In genomic region chr2:173254659-173255058, GRCh38 we compare ENCODE assay signal across 21 cellular contexts.
A peak's percentile ranks its signal among the peaks of the same experiment; 100 is the strongest.
DNase-seq lines count a peak whose midpoint lies in the region; ATAC-seq, FAIRE-seq and TF ChIP-seq lines count a peak whose summit lies in the region.
"Had no signal": no experiment of that assay in that cellular context is flagged by ENCODE, and none has a peak within 500 bp of the region (broad histone marks: within the 10 kb centered on the region; RNA-seq: fewer than 3 reads in every experiment).

No MANE protein-coding gene starts in this region.

- H2AFZ ChIP-seq in K562 (ENCODE audit: low read depth, low read length) = no peak overlapping the region
- H2AFZ ChIP-seq in keratinocyte (ENCODE audit: control insufficient read depth, low read length) = no peak overlapping the region
- H2AFZ ChIP-seq: PC-9 had no signal

- H3K27ac Mint-ChIP-seq in HFFc6 = no peak overlapping the region
- H3K27ac Mint-ChIP-seq: B cell had no signal

- TF ChIP-seq POLR2A in K562 (conservative IDR thresholded peaks at IDR 0.05) = no peak

- no peak overlapping the region for H3K4me3 Mint-ChIP-seq in HFFc6
- H3K4me3 Mint-ChIP-seq: B cell had no signal

- peaks cover 8% of the 10 kb centered on the region; the same call in 1 of the 2 replicates for H3K36me3 Mint-ChIP-seq in HFFc6 (ENCODE audit: low read depth)

- H3K4me3 ChIP-seq in K562 (no peak overlapping the region), keratinocyte (ENCODE audit: control insufficient read depth in 2 of 3, extremely low read depth in 1 of 3, insufficient read depth in 2 of 3, low read depth in 1 of 3, low read length in 3 of 3) (no peak overlapping the region), left lung (no peak overlapping the region)
- H3K4me3 ChIP-seq: MG63, PC-9 had no signal

- TF ChIP-seq CTCF in HFFc6 (IDR thresholded peaks at IDR 0.05) (no peak), K562 (IDR thresholded peaks at IDR 0.05 in 2 of 3, conservative IDR thresholded peaks at IDR 0.05 in 1 of 3; ENCODE audit: insufficient read depth in 2 of 3, low read depth in 1 of 3, low read length in 3 of 3) (no peak), keratinocyte (optimal IDR thresholded peaks at IDR 0.05 in 1 of 3, IDR thresholded peaks at IDR 0.05 in 1 of 3, conservative IDR thresholded peaks at IDR 0.05 in 1 of 3; ENCODE audit: extremely low read depth in 1 of 3, insufficient read depth in 2 of 3, low read length in 3 of 3) (no peak), left lung (IDR thresholded peaks at IDR 0.05) (no peak)

- FAIRE-seq in K562 (lab: Jason Lieb, UNC) = no peak
- FAIRE-seq in keratinocyte (lab: Jason Lieb, UNC) = peak; percentile 46
- FAIRE-seq: H1 had no signal

- H3K4me1 Mint-ChIP-seq in HFFc6 (ENCODE audit: low read depth) = no peaks in the 10 kb centered on the region
- H3K4me1 Mint-ChIP-seq: B cell had no signal

- POLR2A ChIA-PET in K562 (lab: Yijun Ruan, JAX) = interaction anchor here (0.7 to 1.4 kb wide), 3 partner anchors 9 to 13 kb away, joined by 3 to 8 read pairs (median 5); no protein-coding TSS in a partner anchor

- H3K4me2 ChIP-seq in K562 (ENCODE audit: insufficient read depth, low read length) = no peak overlapping the region
- peak overlapping the region; percentile 24 for H3K4me2 ChIP-seq in keratinocyte (ENCODE audit: control insufficient read depth, extremely low read depth, insufficient read depth, low read depth, low read length)
- H3K4me2 ChIP-seq: PC-9 had no signal

- H4K20me1 ChIP-seq in K562 (replicated peaks; ENCODE audit: control insufficient read depth, insufficient read depth, low read length) = no peaks in the 10 kb centered on the region
- no peaks in the 10 kb centered on the region for H4K20me1 ChIP-seq in keratinocyte (ENCODE audit: control insufficient read depth, extremely low read depth, insufficient read depth, low read length)

- H3K27me3 ChIP-seq in K562 (ENCODE audit: control insufficient read depth in 2 of 2, insufficient read depth in 2 of 2, low read length in 2 of 2) (no peaks in the 10 kb centered on the region), keratinocyte (ENCODE audit: control insufficient read depth, extremely low read depth, insufficient read depth, low read length) (no peaks in the 10 kb centered on the region), left lung (no peaks in the 10 kb centered on the region)
- H3K27me3 ChIP-seq: MG63 had no signal

- H3K36me3 ChIP-seq in K562 (ENCODE audit: control insufficient read depth, insufficient read depth, low read length) = peaks cover 13% of the 10 kb centered on the region
- H3K36me3 ChIP-seq in keratinocyte (ENCODE audit: control insufficient read depth in 2 of 2, extremely low read depth in 1 of 2, insufficient read depth in 2 of 2, low read length in 2 of 2) = peaks cover 0 to 8% of the 10 kb centered on the region in 2 experiments
- peaks cover 0 to 14% of the 10 kb centered on the region in 2 donors for H3K36me3 ChIP-seq in left lung

- BruUV-seq in K562 (replicated peaks; lab: Mats Ljungman, UMichigan) = no TSS peak

- no peak overlapping the region for H3K9ac ChIP-seq in K562 (ENCODE audit: insufficient read depth in 1 of 2, low read depth in 2 of 2, low read length in 2 of 2)
- no peak overlapping the region for H3K9ac ChIP-seq in keratinocyte (ENCODE audit: control insufficient read depth, extremely low read depth, insufficient read depth, low read length)

- TF ChIP-seq RAD21 in K562 (CRISPR knock-in tag; conservative IDR thresholded peaks at IDR 0.05 in 1 of 2, IDR thresholded peaks at IDR 0.05 in 1 of 2) = no peak

- ATAC-seq in K562 (no peak), left lung (no peak), HG03521 (IDR thresholded peaks at IDR 0.05; ENCODE audit: unreplicated experiment) (no peak)
- ATAC-seq: Right ventricle myocardium inferior had no signal

- DNase-seq in Caki2 (ENCODE audit: low read depth) (peak; percentile 21), HFFc6 (peak; percentile 6), K562 (ENCODE audit: extremely low read depth in 1 of 4, low spot score in 3 of 4) (no peak), keratinocyte (ENCODE audit: low read depth, low spot score) (peak; percentile 11), left lung (no peak)
- no peak for DNase-seq in stimulated activated naive CD4-positive, alpha-beta T cell treated with Interleukin-2 at 50 U/mL for 16 hours (lab: John Stamatoyannopoulos, UW)
- no peak for DNase-seq in activated CD8-positive, alpha-beta memory T cell treated with anti-CD3 and anti-CD28 coated beads, Interleukin-2, amount 50 U/mL, for 48 hours
- DNase-seq: DMS 273 treated with DMSO at 0.1 percent for 48 hours, DND-41, GF-D8, MG63, NCI-H1048, NCI-H1436 treated with DMSO at 0.1 percent for 48 hours, NCI-H2029, NCI-H345, NCI-H524 treated with DMSO at 0.1 percent for 48 hours had no signal

- H3K9me1 ChIP-seq in K562 (ENCODE audit: control insufficient read depth, insufficient read depth, low read length) = no peaks in the 10 kb centered on the region
- H3K9me1 ChIP-seq in keratinocyte (ENCODE audit: control insufficient read depth, extremely low read depth, insufficient read depth, low read length) = no peaks in the 10 kb centered on the region

- H3K9me3 ChIP-seq in K562 (replicated peaks; ENCODE audit: control insufficient read depth, insufficient read depth, low read depth, low read length) (no peaks in the 10 kb centered on the region), keratinocyte (ENCODE audit: control insufficient read depth, low read depth, low read length) (no peaks in the 10 kb centered on the region), left lung (no peaks in the 10 kb centered on the region)
- H3K9me3 ChIP-seq: MG63 had no signal

- WGBS in K562 (ENCODE audit: insufficient coverage, low coverage, missing lambda C conversion rate) = 76% methylated on average over 1 of the region's 1 CpG

- no peak for TF ChIP-seq EP300 in K562 (IDR thresholded peaks at IDR 0.05; ENCODE audit: low read length)

- in situ Hi-C loops in Caki2 (cut with HindIII; ENCODE audit: low pct_unique_long_range_greater_than_20kb, low sequenced_read_pairs) = no loop called here
- in situ Hi-C loops in K562 (cut with MboI) = no loop called here

- intact Hi-C loops in K562 (cut with micrococcal nuclease) (no loop called here), left lung (cut with DNase I) (no loop called here)

- H3K27me3 Mint-ChIP-seq in HFFc6 (ENCODE audit: insufficient read depth) = 0 out of 2 replicates have a peak, but pooled peaks cover 2% of the 10 kb centered on the region
- H3K27me3 Mint-ChIP-seq: B cell had no signal

- H3K4me1 ChIP-seq in K562 (replicated peaks in 1 of 2; ENCODE audit: control insufficient read depth in 2 of 2, insufficient read depth in 2 of 2, low read length in 2 of 2) = no peaks in the 10 kb centered on the region; a peak in 1 of 5 replicates
- H3K4me1 ChIP-seq in keratinocyte (ENCODE audit: control insufficient read depth, extremely low read depth, insufficient read depth, low read length) = peaks cover 11% of the 10 kb centered on the region
- no peaks in the 10 kb centered on the region for H3K4me1 ChIP-seq in left lung

- CTCF ChIA-PET in K562 (lab: Yijun Ruan, JAX; ENCODE audit: low intra/inter-chr PET ratio) = no interaction called here

- H3K79me2 ChIP-seq in K562 (ENCODE audit: control insufficient read depth, insufficient read depth, low read length) (no peaks in the 10 kb centered on the region), keratinocyte (ENCODE audit: control insufficient read depth, insufficient read depth, low read length) (no peaks in the 10 kb centered on the region)

- dilution Hi-C loops in keratinocyte (cut with MboI; ENCODE audit: extremely low pct_ligation_motif_present, low sequenced_read_pairs) = no loop called here

- H3K27ac ChIP-seq in K562 (ENCODE audit: extremely low read depth, low read depth, low read length) (no peak overlapping the region), keratinocyte (ENCODE audit: control insufficient read depth, insufficient read depth, low read length) (no peak overlapping the region), left lung (no peak overlapping the region)
- H3K27ac ChIP-seq: PC-9 had no signal

- H3K9me3 Mint-ChIP-seq in HFFc6 = no peaks in the 10 kb centered on the region

TF ChIP-seq in K562, 482 proteins besides CTCF, POLR2A, EP300 and RAD21:
- TF ChIP-seq FUS (optimal IDR thresholded peaks at IDR 0.05; ENCODE audit: low read depth, low read length) (no peak), ATF3 (IDR thresholded peaks at IDR 0.05) (peak; percentile 32), ATF3 (CRISPR knock-in tag; conservative IDR thresholded peaks at IDR 0.05) (no peak)

Comparison
In these comparisons a context has a peak if more than half of its experiments do, and no peak if none do; other contexts are left out.
1. DNase-seq: peak in Caki2 (single experiment), HFFc6 (single experiment) and keratinocyte (single experiment); none in K562 (0 of 4), stimulated activated naive CD4-positive, alpha-beta T cell treated with Interleukin-2 at 50 U/mL for 16 hours (single experiment), activated CD8-positive, alpha-beta memory T cell treated with anti-CD3 and anti-CD28 coated beads, Interleukin-2, amount 50 U/mL, for 48 hours (single experiment) and left lung (0 of 2).